Comparison of ENCODE assay signal across 9 cellular contexts in genomic region chr3:179750720-179751328, GRCh38.
DNase-seq lines count a peak whose midpoint lies in the region; ATAC-seq, FAIRE-seq and TF ChIP-seq lines count a peak whose summit lies in the region.
"Had no signal": no experiment of that assay in that cellular context is flagged by ENCODE, and none has a peak within 500 bp of the region (broad histone marks: within the 10 kb centered on the region; RNA-seq: fewer than 3 reads in every experiment).

No MANE protein-coding gene starts in this region.

- H3K36me3 Mint-ChIP-seq in activated CD8-positive, alpha-beta memory T cell treated with anti-CD3 and anti-CD28 coated beads, Interleukin-2, amount 10 ng/mL, durations not matched to agents 7 days and 5 days, result peaks cover 3% of the 10 kb centered on the region
- H3K36me3 Mint-ChIP-seq in stimulated activated memory B cell treated with anti-CD40 and anti-IgM and Interleukin-4, amounts not matched to agents 10 μg/mL and 1 μg/mL and 100 μg/mL, for 72 hours, result peaks cover 24% of the 10 kb centered on the region

- peak; percentile 43 for DNase-seq in activated CD8-positive, alpha-beta memory T cell treated with anti-CD3 and anti-CD28 coated beads, Interleukin-2, amount 10 ng/mL, durations not matched to agents 7 days and 5 days
- DNase-seq in activated CD8-positive, alpha-beta memory T cell treated with anti-CD3 and anti-CD28 coated beads, Interleukin-2, amount 50 U/mL, for 48 hours, result no peak
- peak; percentile 18 for DNase-seq in RCC 7860 (ENCODE audit: low spot score)
- peak in 1 of 2 donors; percentile 20 for DNase-seq in foreskin keratinocyte
- DNase-seq in dedifferentiated amniotic fluid mesenchymal stem cell (ENCODE audit: extremely low spot score), result no peak
- DNase-seq in GM12892 (ENCODE audit: insufficient read length), result no peak

- H3K27me3 ChIP-seq in foreskin keratinocyte, result no peaks in the 10 kb centered on the region

- no peak overlapping the region for H3K4me3 Mint-ChIP-seq in activated CD8-positive, alpha-beta memory T cell treated with anti-CD3 and anti-CD28 coated beads, Interleukin-2, amount 10 ng/mL, durations not matched to agents 7 days and 5 days
- no peak overlapping the region for H3K4me3 Mint-ChIP-seq in stimulated activated memory B cell treated with anti-CD40 and anti-IgM and Interleukin-4, amounts not matched to agents 10 μg/mL and 1 μg/mL and 100 μg/mL, for 72 hours

- ATAC-seq in activated CD8-positive, alpha-beta memory T cell treated with anti-CD3 and anti-CD28 coated beads, Interleukin-2, amount 10 ng/mL, durations not matched to agents 7 days and 5 days, result peak; percentile 57
- ATAC-seq in HG02981 (IDR thresholded peaks at IDR 0.05; ENCODE audit: unreplicated experiment) (peak; percentile 50), foreskin keratinocyte (peak; percentile 52)
- no peak for ATAC-seq in stimulated activated memory B cell treated with anti-CD40 and anti-IgM and Interleukin-4, amounts not matched to agents 10 μg/mL and 1 μg/mL and 100 μg/mL, for 72 hours
- ATAC-seq: activated naive CD4-positive, alpha-beta T cell treated with anti-CD3 and anti-CD28 coated beads, Interleukin-2, amount 50 U/mL, for 72 hours had no signal

- no peak overlapping the region for H3K27ac ChIP-seq in foreskin keratinocyte

- FAIRE-seq in RCC 7860 (lab: Jason Lieb, UNC), result no peak
- FAIRE-seq in GM12892 (lab: Jason Lieb, UNC), result no peak

- CTCF ChIA-PET in activated CD8-positive, alpha-beta memory T cell treated with anti-CD3 and anti-CD28 coated beads, Interleukin-2, amount 10 ng/mL, durations not matched to agents 7 days and 5 days (lab: Charles Lee), result interaction anchor here (1.0 to 1.5 kb wide), 2 partner anchors 17 to 178 kb away, joined by 3 to 5 read pairs; no protein-coding TSS in a partner anchor

- no peaks in the 10 kb centered on the region for H3K27me3 Mint-ChIP-seq in activated CD8-positive, alpha-beta memory T cell treated with anti-CD3 and anti-CD28 coated beads, Interleukin-2, amount 10 ng/mL, durations not matched to agents 7 days and 5 days
- no peaks in the 10 kb centered on the region for H3K27me3 Mint-ChIP-seq in stimulated activated memory B cell treated with anti-CD40 and anti-IgM and Interleukin-4, amounts not matched to agents 10 μg/mL and 1 μg/mL and 100 μg/mL, for 72 hours

- H3K4me1 Mint-ChIP-seq in activated CD8-positive, alpha-beta memory T cell treated with anti-CD3 and anti-CD28 coated beads, Interleukin-2, amount 10 ng/mL, durations not matched to agents 7 days and 5 days, result no peaks in the 10 kb centered on the region
- no peaks in the 10 kb centered on the region for H3K4me1 Mint-ChIP-seq in stimulated activated memory B cell treated with anti-CD40 and anti-IgM and Interleukin-4, amounts not matched to agents 10 μg/mL and 1 μg/mL and 100 μg/mL, for 72 hours

- peak; percentile 61 for TF ChIP-seq CTCF in foreskin keratinocyte (conservative IDR thresholded peaks at IDR 0.05)

- no peaks in the 10 kb centered on the region for H3K9me3 Mint-ChIP-seq in activated CD8-positive, alpha-beta memory T cell treated with anti-CD3 and anti-CD28 coated beads, Interleukin-2, amount 10 ng/mL, durations not matched to agents 7 days and 5 days (ENCODE audit: low read depth)
- H3K9me3 Mint-ChIP-seq in stimulated activated memory B cell treated with anti-CD40 and anti-IgM and Interleukin-4, amounts not matched to agents 10 μg/mL and 1 μg/mL and 100 μg/mL, for 72 hours, result no peaks in the 10 kb centered on the region
- H3K9me3 Mint-ChIP-seq: activated naive CD4-positive, alpha-beta T cell treated with anti-CD3 and anti-CD28 coated beads, Interleukin-2, amount 50 U/mL, for 72 hours had no signal

- H3K4me1 ChIP-seq in foreskin keratinocyte, result no peaks in the 10 kb centered on the region

- no peak for TF ChIP-seq POLR2A in GM12892 (IDR thresholded peaks at IDR 0.05; ENCODE audit: low read depth, low read length)

- H3K27ac Mint-ChIP-seq in activated CD8-positive, alpha-beta memory T cell treated with anti-CD3 and anti-CD28 coated beads, Interleukin-2, amount 10 ng/mL, durations not matched to agents 7 days and 5 days, result no peak overlapping the region
- no peak overlapping the region for H3K27ac Mint-ChIP-seq in stimulated activated memory B cell treated with anti-CD40 and anti-IgM and Interleukin-4, amounts not matched to agents 10 μg/mL and 1 μg/mL and 100 μg/mL, for 72 hours
- H3K27ac Mint-ChIP-seq: activated naive CD4-positive, alpha-beta T cell treated with anti-CD3 and anti-CD28 coated beads, Interleukin-2, amount 50 U/mL, for 72 hours had no signal

Comparison
In these comparisons a context has a peak if more than half of its experiments do, and no peak if none do; other contexts are left out.
1. DNase-seq: peak in activated CD8-positive, alpha-beta memory T cell treated with anti-CD3 and anti-CD28 coated beads, Interleukin-2, amount 10 ng/mL, durations not matched to agents 7 days and 5 days (single experiment) and RCC 7860 (single experiment); none in activated CD8-positive, alpha-beta memory T cell treated with anti-CD3 and anti-CD28 coated beads, Interleukin-2, amount 50 U/mL, for 48 hours (single experiment), dedifferentiated amniotic fluid mesenchymal stem cell (single experiment) and GM12892 (single experiment).